Comparison of ENCODE assay signal across 8 cellular contexts in genomic region chr3:133384331-133385027, GRCh38. TPM values are rescaled to one million over a fixed set of nuclear protein-coding genes. Genes with fewer than 3 reads are reported as not detected.
A peak's percentile ranks its signal among the peaks of the same experiment; 100 is the strongest.
DNase-seq lines count a peak whose midpoint lies in the region; ATAC-seq and TF ChIP-seq lines count a peak whose summit lies in the region.

No MANE protein-coding gene starts in this region.

- H3K9me3 ChIP-seq in adipocyte (ENCODE audit: control insufficient read depth, low read length) = no peaks in the 10 kb centered on the region
- no peaks in the 10 kb centered on the region for H3K9me3 ChIP-seq in left ventricle myocardium inferior (replicated peaks)

- TF ChIP-seq CTCF in left ventricle myocardium inferior (IDR thresholded peaks at IDR 0.05; ENCODE audit: borderline replicate concordance) (peak; percentile 87), retinal pigment epithelial cell (conservative IDR thresholded peaks at IDR 0.05; ENCODE audit: low read depth, low read length) (peak; percentile 97)

- no peak overlapping the region for H3K9ac ChIP-seq in adipocyte (ENCODE audit: low read length)

- no peak overlapping the region for H3K27ac ChIP-seq in left ventricle myocardium inferior (replicated peaks)

- ATAC-seq in GM18867 (IDR thresholded peaks at IDR 0.05; ENCODE audit: unreplicated experiment) = peak; percentile 91
- peak; percentile 73 for ATAC-seq in HG03342 (IDR thresholded peaks at IDR 0.05; ENCODE audit: unreplicated experiment)

- H3K4me1 ChIP-seq in adipocyte (ENCODE audit: control insufficient read depth, insufficient read depth, low read length) (no peaks in the 10 kb centered on the region), left ventricle myocardium inferior (peaks cover 5% of the 10 kb centered on the region)

- intact Hi-C loops in left ventricle myocardium inferior (cut with micrococcal nuclease) = loop anchor here (5.0 kb wide), 1 partner anchor 342 kb away; no protein-coding TSS in a partner anchor

- DNase-seq in AG08396 (ENCODE audit: low spot score) (peak; percentile 65), NCI-H446 treated with DMSO at 0.1 percent for 48 hours (lab: John Stamatoyannopoulos, UW) (peak; percentile 69), adipocyte (ENCODE audit: low read depth) (peak; percentile 67), left ventricle myocardium inferior (peak; percentile 38), retinal pigment epithelial cell (ENCODE audit: low read depth) (peak; percentile 39)
- DNase-seq in effector CD4-positive, alpha-beta T cell = no peak

- H3K27me3 ChIP-seq in adipocyte (replicated peaks; ENCODE audit: control insufficient read depth, insufficient read depth, low read length) = peaks cover 48% of the 10 kb centered on the region
- H3K27me3 ChIP-seq in left ventricle myocardium inferior (ENCODE audit: low read depth) = peaks cover 25% of the 10 kb centered on the region

- no peaks in the 10 kb centered on the region for H3K36me3 ChIP-seq in adipocyte (ENCODE audit: control insufficient read depth, insufficient read depth, low read length, severe bottlenecking)
- no peaks in the 10 kb centered on the region for H3K36me3 ChIP-seq in left ventricle myocardium inferior

- no peak overlapping the region for H3K4me3 ChIP-seq in adipocyte (ENCODE audit: low read length)
- H3K4me3 ChIP-seq in left ventricle myocardium inferior = no peak overlapping the region
- H3K4me3 ChIP-seq in retinal pigment epithelial cell (ENCODE audit: low read length) = no peak overlapping the region

RNA-seq across cellular contexts. Expression of gene BFSP2, which starts 15.4 kb away (rescaled TPM):
- total RNA-seq in left ventricle myocardium inferior = not detected
